8 cellular contexts compared by ENCODE assay signal in the genomic region with DNA sequence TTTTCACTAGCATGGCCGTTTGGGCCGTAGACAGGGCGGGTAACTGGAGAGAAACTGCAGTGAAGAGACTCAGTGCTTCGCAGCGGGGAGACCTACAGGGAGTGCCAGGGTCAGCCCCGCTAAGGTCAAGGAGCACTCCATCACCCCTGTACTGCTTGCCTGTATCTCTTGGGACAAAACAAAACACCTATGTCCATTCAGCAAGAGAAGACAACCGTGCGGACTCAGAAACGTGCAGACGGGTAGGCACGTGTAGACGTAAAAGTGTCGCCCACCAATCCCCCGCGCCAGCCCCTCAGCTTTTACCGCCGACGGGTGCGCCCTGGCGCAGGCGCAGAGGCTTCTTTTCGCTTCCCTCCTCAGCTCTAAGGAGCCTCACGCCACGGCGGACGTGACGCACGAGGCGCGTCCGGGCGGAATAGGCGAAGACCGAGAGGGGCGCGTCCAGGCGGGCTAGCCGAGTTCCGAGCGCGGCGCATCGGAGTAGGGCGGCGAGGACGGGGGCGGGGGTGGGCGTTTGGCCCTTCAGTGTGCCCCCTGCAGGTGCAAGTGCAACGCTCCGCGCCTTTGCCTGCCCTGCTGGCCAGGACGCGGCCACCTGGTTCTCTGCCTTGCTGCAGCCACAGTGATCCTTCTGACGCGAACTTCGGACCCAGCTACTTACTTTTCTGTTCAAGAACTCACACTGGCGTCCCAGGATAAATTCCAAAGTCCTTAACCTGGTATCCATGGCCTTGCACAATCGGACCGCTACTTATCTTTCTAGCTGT. TPM values are rescaled to one million over a fixed set of nuclear protein-coding genes. Genes with fewer than 3 reads are reported as not detected.
A peak's percentile ranks its signal among the peaks of the same experiment; 100 is the strongest.
DNase-seq lines count a peak whose midpoint lies in the region; ATAC-seq and TF ChIP-seq lines count a peak whose summit lies in the region.

No MANE protein-coding gene starts in this region.

- peak overlapping the region; percentile 99 for H2AFZ ChIP-seq in PC-9

- CTCF ChIA-PET in PC-9 (lab: Charles Lee), result interaction anchor here (0.7 to 1.1 kb wide), 2 partner anchors 177 to 967 kb away, joined by 3 to 5 read pairs; no protein-coding TSS in a partner anchor

- DNase-seq in KG1 (lab: John Stamatoyannopoulos, UW), result peak; percentile 95
- DNase-seq in PC-9, result peak; percentile 90 to 94
- peak; percentile 95 to 96 for DNase-seq in activated T-cell treated with anti-CD3 and anti-CD28 coated beads, Interleukin-2, amount 50 U/mL, for 48 hours
- DNase-seq in esophagus muscularis mucosa (ENCODE audit: extremely low spot score), result peak; percentile 96
- DNase-seq in myocyte (ENCODE audit: low read depth), result peak; percentile 97
- DNase-seq in stimulated activated CD8-positive, alpha-beta memory T cell treated with anti-CD3 and anti-CD28 coated beads, Interleukin-7, amount 100 ng/mL, for 4 hours (ENCODE audit: low read depth in 2 of 2), result peak; percentile 88 to 97

- H3K79me2 ChIP-seq in DOHH2 (ENCODE audit: control insufficient read depth, low read length) (peaks cover 32% of the 10 kb centered on the region), PC-9 (ENCODE audit: low read depth) (peaks cover 28% of the 10 kb centered on the region)

- intact Hi-C loops in PC-9 (cut with micrococcal nuclease; ENCODE audit: unreplicated experiment), result loop anchor here (1.0 kb wide), 2 partner anchors 56 to 104 kb away; no protein-coding TSS in a partner anchor
- intact Hi-C loops in esophagus muscularis mucosa (cut with DNase I), result loop anchor here (10.0 kb wide), 1 partner anchor 519 kb away; the partner anchor contains the start of gene HNRNPLL

- no TSS peak for BruUV-seq in PC-9 (replicated peaks; lab: Mats Ljungman, UMichigan)

- peaks cover 28% of the 10 kb centered on the region for H3F3A ChIP-seq in DOHH2 (ENCODE audit: control insufficient read depth, insufficient read depth)
- peaks cover 33% of the 10 kb centered on the region for H3F3A ChIP-seq in PC-9 (ENCODE audit: insufficient read depth, low read depth)

- H3K27me3 ChIP-seq in DOHH2 (ENCODE audit: control insufficient read depth, low read length) (no peaks in the 10 kb centered on the region), PC-9 (ENCODE audit: insufficient read depth, low read depth) (no peaks in the 10 kb centered on the region), esophagus muscularis mucosa (no peaks in the 10 kb centered on the region)

- H4K20me1 ChIP-seq in DOHH2 (ENCODE audit: control insufficient read depth, insufficient read depth, low read depth, low read length), result no peaks in the 10 kb centered on the region
- H4K20me1 ChIP-seq in PC-9 (ENCODE audit: insufficient read depth), result peaks cover 3% of the 10 kb centered on the region; the same call in 1 of the 2 replicates

- peaks cover 7% of the 10 kb centered on the region; the same call in 1 of the 2 replicates for H3K36me3 ChIP-seq in DOHH2 (ENCODE audit: control insufficient read depth, low read length)
- H3K36me3 ChIP-seq in PC-9 (ENCODE audit: low read depth), result no peaks in the 10 kb centered on the region
- no peaks in the 10 kb centered on the region for H3K36me3 ChIP-seq in esophagus muscularis mucosa

- TF ChIP-seq POLR2A in esophagus muscularis mucosa (IDR thresholded peaks at IDR 0.05; ENCODE audit: low read depth), result peak; percentile 40

- POLR2A ChIA-PET in PC-9 (lab: Charles Lee; ENCODE audit: unreplicated experiment), result interaction anchor here (0.6 to 0.9 kb wide), 4 partner anchors 105 to 177 kb away, joined by 3 to 5 read pairs (median 4); no protein-coding TSS in a partner anchor

- WGBS in esophagus muscularis mucosa, result 0% methylated on average over 14 of the region's 59 CpGs

- peaks cover 64% of the 10 kb centered on the region for H3K4me1 ChIP-seq in DOHH2 (ENCODE audit: control insufficient read depth, low read length)
- H3K4me1 ChIP-seq in PC-9 (replicated peaks; ENCODE audit: insufficient read depth), result peaks cover 29% of the 10 kb centered on the region
- peaks cover 26 to 62% (median 59%) of the 10 kb centered on the region in 4 donors for H3K4me1 ChIP-seq in esophagus muscularis mucosa

- peak; percentile 68 for TF ChIP-seq CTCF in DOHH2 (IDR thresholded peaks at IDR 0.05; ENCODE audit: low read depth, low read length, poor library complexity, severe bottlenecking)
- TF ChIP-seq CTCF in PC-9 (conservative IDR thresholded peaks at IDR 0.05), result peak; percentile 63
- TF ChIP-seq CTCF in esophagus muscularis mucosa (IDR thresholded peaks at IDR 0.05), result peak; percentile 47 to 52 (median 51)

- H3K27ac ChIP-seq in DOHH2 (ENCODE audit: low read depth, low read length) (peak overlapping the region; percentile 82), PC-9 (peak overlapping the region; percentile 52), esophagus muscularis mucosa (replicated peaks in 1 of 4) (peak overlapping the region; percentile 89 to 96 (median 94))

- H3K9me2 ChIP-seq in DOHH2 (replicated peaks; ENCODE audit: control insufficient read depth, low read length) (no peaks in the 10 kb centered on the region), PC-9 (ENCODE audit: insufficient read depth) (no peaks in the 10 kb centered on the region)

- peak; percentile 61 for ATAC-seq in GM21737 (IDR thresholded peaks at IDR 0.05; ENCODE audit: unreplicated experiment)

- H3K4me2 ChIP-seq in DOHH2 (ENCODE audit: low read length) (peak overlapping the region; percentile 83), PC-9 (peak overlapping the region; percentile 90)

- H3K9me3 ChIP-seq in DOHH2 (ENCODE audit: control insufficient read depth, insufficient read depth, low read length), result no peaks in the 10 kb centered on the region
- H3K9me3 ChIP-seq in PC-9 (ENCODE audit: insufficient read depth, low read depth), result no peaks in the 10 kb centered on the region
- H3K9me3 ChIP-seq in esophagus muscularis mucosa, result no peaks in the 10 kb centered on the region

- H3K4me3 ChIP-seq in DOHH2 (ENCODE audit: low read length) (peak overlapping the region; percentile 83), PC-9 (peak overlapping the region; percentile 83), esophagus muscularis mucosa (peak overlapping the region; percentile 67 to 86 (median 75))

- no peak for TF ChIP-seq EP300 in esophagus muscularis mucosa (IDR thresholded peaks at IDR 0.05)

RNA-seq across cellular contexts. Expression of gene SOS1, which starts 3.3 kb away (rescaled TPM):
- 19.2 and 34.7 TPM in 2 replicates for total RNA-seq in PC-9 (2021)
- total RNA-seq in esophagus muscularis mucosa, result 10 to 100 TPM; 33.3 to 48.6 (median 35.7) TPM
- 22.4 and 23.7 TPM in 2 replicates for total RNA-seq in myocyte
- 8.4 TPM for polyA plus RNA-seq in myocyte (2012)

Comparison
In these comparisons a context has a peak if more than half of its experiments do, and no peak if none do; other contexts are left out.
1. Peak in every context shown above with its lines: DNase-seq, ATAC-seq, H3K4me3 ChIP-seq and H3K27ac ChIP-seq.